ENCODE assay signal across 11 cellular contexts in the genomic region with DNA sequence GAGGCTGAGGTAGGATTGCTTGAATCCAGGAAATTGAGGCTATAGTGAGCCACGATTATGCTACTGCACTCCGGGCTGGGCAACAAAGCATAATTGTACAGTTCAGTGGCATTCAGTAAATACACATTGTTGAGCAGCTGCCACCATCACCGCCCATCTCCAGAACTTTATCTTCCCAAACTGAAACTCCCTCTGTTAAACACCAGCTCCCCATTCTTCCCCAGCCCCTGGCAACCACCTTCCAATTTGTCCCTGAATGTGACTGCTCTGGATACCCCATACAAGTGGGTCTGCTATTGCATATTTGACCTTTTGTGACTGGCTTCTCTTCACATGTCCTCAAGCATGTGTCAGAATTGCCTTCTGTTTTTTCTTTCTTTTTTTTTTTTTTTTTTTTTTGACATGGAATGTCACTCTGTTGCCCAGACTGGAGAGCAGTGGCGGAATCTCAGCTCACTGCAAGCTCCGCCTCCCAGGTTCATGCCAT. TPM values are rescaled to one million over a fixed set of nuclear protein-coding genes. Genes with fewer than 3 reads are reported as not detected.
A peak's percentile ranks its signal among the peaks of the same experiment; 100 is the strongest.
DNase-seq lines count a peak whose midpoint lies in the region; ATAC-seq and TF ChIP-seq lines count a peak whose summit lies in the region.
"Had no signal": no experiment of that assay in that cellular context is flagged by ENCODE, and none has a peak within 500 bp of the region (broad histone marks: within the 10 kb centered on the region; RNA-seq: fewer than 3 reads in every experiment).

No MANE protein-coding gene starts in this region.

- peak overlapping the region; percentile 76 for H3K27ac Mint-ChIP-seq in Caco-2 (ENCODE audit: unreplicated experiment)
- H3K27ac Mint-ChIP-seq in activated naive CD8-positive, alpha-beta T cell: peak overlapping the region; percentile 97

- H3K4me1 ChIP-seq in Caco-2 (peaks cover 26% of the 10 kb centered on the region), HEK293 (ENCODE audit: control insufficient read depth, insufficient read depth, low read length) (peaks cover 12% of the 10 kb centered on the region; the same call in 1 of the 2 replicates)

- H3K4me3 ChIP-seq in Caco-2 (ENCODE audit: low read depth, low read length): no peak overlapping the region
- no peak overlapping the region for H3K4me3 ChIP-seq in HEK293 (ENCODE audit: low read depth, low read length)

- H3K36me3 ChIP-seq in Caco-2 (ENCODE audit: control insufficient read depth, insufficient read depth, low read length) (peaks cover 9% of the 10 kb centered on the region; the same call in 1 of the 2 replicates), HEK293 (ENCODE audit: control insufficient read depth in 2 of 2, insufficient read depth in 1 of 2, low read length in 2 of 2) (peaks cover 51 to 76% of the 10 kb centered on the region in 2 experiments)

- H3K27ac ChIP-seq in HEK293 (ENCODE audit: extremely low read depth, low read depth, low read length): no peak overlapping the region

- POLR2A ChIA-PET in Caco-2 (lab: Charles Lee) (interaction anchor here (0.6 to 0.7 kb wide), 3 partner anchors 108 to 277 kb away, joined by 4 to 6 read pairs (median 4); no protein-coding TSS in a partner anchor), HEK293 (lab: Yijun Ruan, JAX) (interaction anchor here (0.6 to 1.5 kb wide), 9 partner anchors 17 to 1613 kb away, joined by 3 to 7 read pairs (median 4); no protein-coding TSS in a partner anchor)

- peaks cover 20% of the 10 kb centered on the region for H3K4me1 Mint-ChIP-seq in Caco-2 (ENCODE audit: low read depth, unreplicated experiment)
- peaks cover 48% of the 10 kb centered on the region for H3K4me1 Mint-ChIP-seq in activated naive CD8-positive, alpha-beta T cell (ENCODE audit: low read depth)

- no peak for TF ChIP-seq CTCF in Caco-2 (IDR thresholded peaks at IDR 0.05; ENCODE audit: insufficient read depth in 1 of 2, low read depth in 1 of 2, low read length in 1 of 2, severe bottlenecking in 1 of 2, unreplicated experiment in 1 of 2)
- no peak for TF ChIP-seq CTCF in HEK293 (tag by site-specific recombination; IDR thresholded peaks at IDR 0.05)

- DNase-seq in Caco-2 (no peak), midbrain (lab: John Stamatoyannopoulos, UW) (peak; percentile 20), AG08395 (ENCODE audit: low spot score) (no peak), COR-L47 (lab: John Stamatoyannopoulos, UW) (no peak)
- DNase-seq in stimulated activated CD4-positive, alpha-beta T cell treated with anti-CD3 and anti-CD28 coated beads, Interleukin-4, amount 100 ng/mL, for 24 hours: no peak
- DNase-seq: aorta, left cardiac atrium, NCI-H1105 treated with DMSO at 0.1 percent for 48 hours had no signal

- H3K4me3 Mint-ChIP-seq in Caco-2 (ENCODE audit: unreplicated experiment): peak overlapping the region; percentile 60
- peak overlapping the region; percentile 93 for H3K4me3 Mint-ChIP-seq in activated naive CD8-positive, alpha-beta T cell

- no TSS peak for BruUV-seq in Caco-2 (replicated peaks; lab: Mats Ljungman, UMichigan)

- intact Hi-C loops in Caco-2 (cut with micrococcal nuclease; ENCODE audit: unreplicated experiment): no loop called here

- no peak for ATAC-seq in HG02981 (IDR thresholded peaks at IDR 0.05; ENCODE audit: unreplicated experiment)
- ATAC-seq: left cardiac atrium had no signal

- H3K27me3 Mint-ChIP-seq in Caco-2 (ENCODE audit: insufficient read depth, unreplicated experiment): peaks cover 10% of the 10 kb centered on the region
- H3K27me3 Mint-ChIP-seq in activated naive CD8-positive, alpha-beta T cell: no peaks in the 10 kb centered on the region

- CTCF ChIA-PET in Caco-2 (lab: Charles Lee): interaction anchor here (0.6 to 0.7 kb wide), 3 partner anchors 8 to 127 kb away, joined by 3 to 4 read pairs (median 3); no protein-coding TSS in a partner anchor
- CTCF ChIA-PET in HEK293 (lab: Yijun Ruan, JAX): interaction anchor here (0.7 to 2.7 kb wide), 4 partner anchors 12 to 609 kb away, joined by 3 to 6 read pairs (median 4); no protein-coding TSS in a partner anchor

- H3K9me3 ChIP-seq in Caco-2 (no peaks in the 10 kb centered on the region), HEK293 (ENCODE audit: control insufficient read depth, insufficient read depth, low read depth, low read length) (no peaks in the 10 kb centered on the region)

- H3K9me3 Mint-ChIP-seq in Caco-2 (ENCODE audit: unreplicated experiment): no peaks in the 10 kb centered on the region
- no peaks in the 10 kb centered on the region for H3K9me3 Mint-ChIP-seq in activated naive CD8-positive, alpha-beta T cell (ENCODE audit: low read depth)

- H3K36me3 Mint-ChIP-seq in Caco-2 (ENCODE audit: insufficient read depth, unreplicated experiment): peaks cover 88% of the 10 kb centered on the region
- peaks cover 23% of the 10 kb centered on the region for H3K36me3 Mint-ChIP-seq in activated naive CD8-positive, alpha-beta T cell

- H3K27me3 ChIP-seq in Caco-2 (replicated peaks; ENCODE audit: control insufficient read depth, insufficient read depth, low read length): no peaks in the 10 kb centered on the region

TF ChIP-seq in HEK293, 187 proteins besides CTCF, POLR2A, EP300 and RAD21:
- TF ChIP-seq ZNF362 (tag by site-specific recombination; IDR thresholded peaks at IDR 0.05) (peak; percentile 83), ZNF521 (tag by site-specific recombination; IDR thresholded peaks at IDR 0.05) (no peak), ZNF600 (tag by site-specific recombination; IDR thresholded peaks at IDR 0.05) (peak; percentile 75; the same call in 1 of the 2 replicates), ZBTB17 (tag by site-specific recombination; IDR thresholded peaks at IDR 0.05) (0 out of 2 replicates have a peak, but pooled peaks have one; percentile 16), OSR2 (tag by site-specific recombination; IDR thresholded peaks at IDR 0.05) (peak; percentile 44), ZNF501 (tag by site-specific recombination; IDR thresholded peaks at IDR 0.05) (no peak), ZNF585B (tag by site-specific recombination; IDR thresholded peaks at IDR 0.05) (no peak)

RNA-seq across cellular contexts. Expression of gene RPL38, which starts 2.9 kb away (rescaled TPM):
- 1,319 and 1,408 TPM in 2 replicates for total RNA-seq in Caco-2 (2022)

RNA-seq across cellular contexts. Expression of gene TTYH2, which starts 7.0 kb away (rescaled TPM):
- 4.6 and 5.4 TPM in 2 replicates for total RNA-seq in Caco-2 (2022)
